ENCODE assay signal across 12 cellular contexts in the genomic region with DNA sequence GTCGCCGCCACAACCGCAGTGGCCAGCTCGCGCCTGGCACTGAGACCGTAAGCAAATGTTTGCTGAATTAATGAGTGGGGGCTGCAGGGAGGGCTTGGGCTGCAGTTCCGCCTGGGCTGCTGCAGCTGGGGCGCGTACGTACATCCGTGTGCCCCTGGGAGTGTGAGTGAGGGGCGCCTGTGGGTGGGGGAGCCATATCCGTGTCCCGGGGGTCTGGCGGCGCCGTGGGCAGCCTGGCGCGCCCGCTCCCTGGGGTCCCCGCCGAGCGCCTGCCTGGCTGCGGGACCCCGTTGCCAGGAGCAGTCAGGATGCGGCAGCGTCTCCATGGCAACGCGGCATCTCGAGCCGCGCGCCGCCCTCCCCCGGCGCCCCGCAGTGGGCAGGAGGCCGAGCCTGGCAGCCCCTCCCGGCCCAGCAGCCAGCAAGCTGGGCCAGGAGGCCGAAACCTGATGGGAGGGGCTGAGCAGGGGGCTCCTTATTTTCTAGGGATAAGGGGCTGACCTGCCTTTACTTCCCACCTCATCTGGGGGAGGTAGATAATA. TPM values are rescaled to one million over a fixed set of nuclear protein-coding genes. Genes with fewer than 3 reads are reported as not detected.
A peak's percentile ranks its signal among the peaks of the same experiment; 100 is the strongest.
DNase-seq lines count a peak whose midpoint lies in the region; ATAC-seq and TF ChIP-seq lines count a peak whose summit lies in the region.
"Had no signal": no experiment of that assay in that cellular context is flagged by ENCODE, and none has a peak within 500 bp of the region (broad histone marks: within the 10 kb centered on the region; RNA-seq: fewer than 3 reads in every experiment).

No MANE protein-coding gene starts in this region.

- H3K36me3 Mint-ChIP-seq in activated CD4-positive, alpha-beta T cell treated with anti-CD3 and anti-CD28 coated beads for 36 hours (ENCODE audit: low read depth) = no peaks in the 10 kb centered on the region
- H3K36me3 Mint-ChIP-seq: naive thymus-derived CD4-positive, alpha-beta T cell had no signal

- H3K27me3 Mint-ChIP-seq in activated CD4-positive, alpha-beta T cell treated with anti-CD3 and anti-CD28 coated beads for 36 hours = peaks cover 34% of the 10 kb centered on the region

- TF ChIP-seq POLR2A in Peyer's patch (IDR thresholded peaks at IDR 0.05) = no peak
- TF ChIP-seq POLR2A in spleen (IDR thresholded peaks at IDR 0.05) = no peak

- DNase-seq in activated CD4-positive, alpha-beta T cell treated with anti-CD3 and anti-CD28 coated beads for 36 hours = peak; percentile 33
- no peak for DNase-seq in activated CD4-positive, alpha-beta T cell treated with anti-CD3 and anti-CD28 coated beads for 48 hours
- DNase-seq in Peyer's patch (peak in 2 of 3 donors; percentile 46 to 57), globus pallidus (ENCODE audit: low spot score) (peak; percentile 86), spleen (peak; percentile 78), posterior vena cava (ENCODE audit: low spot score) (no peak)
- DNase-seq: foreskin melanocyte, OCI-M1 had no signal

- POLR2A ChIA-PET in activated CD4-positive, alpha-beta T cell treated with anti-CD3 and anti-CD28 coated beads for 36 hours (lab: Charles Lee) = interaction anchor here (0.7 kb wide), 1 partner anchor 109 kb away, joined by 3 read pairs; no protein-coding TSS in a partner anchor

- intact Hi-C loops in activated CD4-positive, alpha-beta T cell treated with anti-CD3 and anti-CD28 coated beads for 36 hours (cut with DNase I, micrococcal nuclease) = loop anchor here (2.0 to 10.0 kb wide), 2 partner anchors 54 to 350 kb away; no protein-coding TSS in a partner anchor
- intact Hi-C loops in spleen (cut with DNase I; ENCODE audit: low total_unique reads) = loop anchor here (5.0 kb wide), 1 partner anchor 342 kb away; no protein-coding TSS in a partner anchor
- intact Hi-C loops in posterior vena cava (cut with DNase I) = loop anchor here (2.0 to 5.0 kb wide), 3 partner anchors 52 to 130 kb away; no protein-coding TSS in a partner anchor

- no peaks in the 10 kb centered on the region for H3K9me3 Mint-ChIP-seq in activated CD4-positive, alpha-beta T cell treated with anti-CD3 and anti-CD28 coated beads for 36 hours (ENCODE audit: low read depth)
- H3K9me3 Mint-ChIP-seq: naive thymus-derived CD4-positive, alpha-beta T cell had no signal

- H3K27me3 ChIP-seq in Peyer's patch (no peaks in the 10 kb centered on the region), spleen (replicated peaks in 1 of 7) (peaks cover 0 to 42% (median 11%) of the 10 kb centered on the region in 7 donors)

- H3K36me3 ChIP-seq in Peyer's patch (no peaks in the 10 kb centered on the region), spleen (no peaks in the 10 kb centered on the region)

- H3K27ac Mint-ChIP-seq in activated CD4-positive, alpha-beta T cell treated with anti-CD3 and anti-CD28 coated beads for 36 hours = no peak overlapping the region

- H3K27ac ChIP-seq in Peyer's patch = no peak overlapping the region
- H3K27ac ChIP-seq in spleen = no peak overlapping the region

- H3K4me1 ChIP-seq in Peyer's patch = peaks cover 0 to 12% (median 3%) of the 10 kb centered on the region in 4 donors
- H3K4me1 ChIP-seq in spleen = peaks cover 0 to 70% (median 45%) of the 10 kb centered on the region in 6 donors

- H3K4me3 ChIP-seq in Peyer's patch (peak overlapping the region in 1 of 4 donors; percentile 4), spleen (peak overlapping the region in 1 of 8 donors; percentile 36)

- no peaks in the 10 kb centered on the region for H3K9me3 ChIP-seq in Peyer's patch
- no peaks in the 10 kb centered on the region for H3K9me3 ChIP-seq in spleen

- CTCF ChIA-PET in activated CD4-positive, alpha-beta T cell treated with anti-CD3 and anti-CD28 coated beads for 36 hours (lab: Charles Lee) = interaction anchor here (1.2 to 3.6 kb wide), 3 partner anchors 12 to 17 kb away, joined by 5 to 38 read pairs (median 12); no protein-coding TSS in a partner anchor

- TF ChIP-seq CTCF in Peyer's patch (IDR thresholded peaks at IDR 0.05) (no peak), spleen (IDR thresholded peaks at IDR 0.05 in 8 of 11, conservative IDR thresholded peaks at IDR 0.05 in 3 of 11) (no peak)

- ATAC-seq in activated CD4-positive, alpha-beta T cell treated with anti-CD3 and anti-CD28 coated beads for 36 hours = no peak
- ATAC-seq in GM18907 (IDR thresholded peaks at IDR 0.05; ENCODE audit: unreplicated experiment) = no peak
- ATAC-seq in HG03439 (IDR thresholded peaks at IDR 0.05; ENCODE audit: unreplicated experiment) = no peak
- ATAC-seq: activated CD4-positive, CD25-positive, alpha-beta regulatory T cell treated with anti-CD3 and anti-CD28 coated beads, Interleukin-2, amount 50 U/mL, for 24 hours; naive thymus-derived CD4-positive, alpha-beta T cell had no signal

- H3K4me1 Mint-ChIP-seq in activated CD4-positive, alpha-beta T cell treated with anti-CD3 and anti-CD28 coated beads for 36 hours = peaks cover 7% of the 10 kb centered on the region

- no peak overlapping the region for H3K4me3 Mint-ChIP-seq in activated CD4-positive, alpha-beta T cell treated with anti-CD3 and anti-CD28 coated beads for 36 hours

- WGBS in spleen, 5 donors = 5 to 22% (median 16%) methylated on average over 20 to 40 of the region's 40 CpGs

RNA-seq across cellular contexts. Expression of a gene that starts 31.3 kb away (rescaled TPM):
- total RNA-seq in activated CD4-positive, alpha-beta T cell treated with anti-CD3 and anti-CD28 coated beads for 36 hours = not detected
- not detected for total RNA-seq in Peyer's patch
- total RNA-seq in spleen = under 1 TPM in 6 of 7 donors, not detected in 1; 0.09 to 0.42 (median 0.25) TPM
- under 1 TPM; 0.03 to 0.24 (median 0.05) TPM for polyA plus RNA-seq in spleen
- total RNA-seq in posterior vena cava = under 1 TPM; 0.14 TPM
- polyA plus RNA-seq: naive thymus-derived CD4-positive, alpha-beta T cell had no signal

Comparison
In these comparisons a context has a peak if more than half of its experiments do, and no peak if none do; other contexts are left out.
1. DNase-seq: peak in activated CD4-positive, alpha-beta T cell treated with anti-CD3 and anti-CD28 coated beads for 36 hours (single experiment), Peyer's patch (2 of 3), globus pallidus (single experiment) and spleen (single experiment); none in activated CD4-positive, alpha-beta T cell treated with anti-CD3 and anti-CD28 coated beads for 48 hours (single experiment) and posterior vena cava (single experiment).